In the genomic region with DNA sequence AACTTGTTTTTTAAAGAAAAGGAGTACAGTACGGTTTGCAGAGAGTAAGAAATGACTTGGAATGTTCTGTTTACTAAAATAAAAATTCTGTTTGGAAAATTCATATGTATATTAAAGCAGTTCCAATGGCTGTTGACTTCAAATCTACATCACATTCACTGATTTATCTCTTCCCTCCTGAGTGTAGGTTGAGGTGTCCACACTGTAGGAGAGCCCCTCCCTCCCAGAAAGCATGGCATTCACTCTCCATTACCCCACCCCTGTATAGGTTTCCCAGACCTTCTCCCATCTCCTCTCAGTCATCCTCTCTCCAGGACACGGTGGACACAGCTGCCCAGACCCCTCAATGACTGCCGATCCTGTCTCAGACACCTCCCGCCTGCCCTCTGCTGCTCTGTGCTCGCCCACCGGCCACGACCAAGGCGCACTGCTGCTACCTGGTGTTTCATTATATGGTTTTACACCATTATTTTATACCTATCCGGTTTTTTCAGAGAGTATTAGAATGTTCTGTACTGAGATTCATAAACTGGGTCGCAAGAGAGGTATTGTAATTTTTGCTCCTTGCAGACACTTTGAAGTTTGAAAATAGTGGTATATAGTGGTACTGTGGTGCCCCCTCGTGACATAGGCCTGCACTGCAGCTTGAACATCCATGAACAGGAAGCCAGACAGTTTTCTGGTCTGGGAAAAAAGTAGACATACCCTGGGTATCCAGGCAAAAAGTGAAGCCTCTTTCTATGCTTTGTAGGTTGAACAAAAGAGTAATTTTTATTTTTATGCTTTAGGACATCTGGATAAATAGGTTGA, we compare ENCODE assay signal across 9 cellular contexts. TPM values are rescaled to one million over a fixed set of nuclear protein-coding genes. Genes with fewer than 3 reads are reported as not detected.
DNase-seq lines count a peak whose midpoint lies in the region; ATAC-seq and TF ChIP-seq lines count a peak whose summit lies in the region.
"Had no signal": no experiment of that assay in that cellular context is flagged by ENCODE, and none has a peak within 500 bp of the region (broad histone marks: within the 10 kb centered on the region; RNA-seq: fewer than 3 reads in every experiment).

No MANE protein-coding gene starts in this region.

- no peaks in the 10 kb centered on the region for H4K20me1 ChIP-seq in BLaER1 treated with 17β-estradiol and CSF1 and Interleukin-3, amounts not matched to agents 10 nM and 100 nM

- H3K4me3 ChIP-seq in BLaER1 treated with 17β-estradiol and CSF1 and Interleukin-3, amounts not matched to agents 10 nM and 100 nM, result peak overlapping the region in 5 of 10 experiments; percentile 33 to 39 (median 34); a peak in 8 of 20 replicates
- H3K4me3 ChIP-seq in Jurkat, Clone E6-1 (ENCODE audit: low read length), result no peak overlapping the region
- H3K4me3 ChIP-seq in right atrium auricular region, result no peak overlapping the region
- H3K4me3 ChIP-seq in gastrocnemius medialis, result no peak overlapping the region
- H3K4me3 ChIP-seq: SK-N-MC had no signal

- no peaks in the 10 kb centered on the region for H3K4me1 ChIP-seq in BLaER1 treated with 17β-estradiol and CSF1 and Interleukin-3, amounts not matched to agents 10 nM and 100 nM
- H3K4me1 ChIP-seq in right atrium auricular region, result no peaks in the 10 kb centered on the region
- H3K4me1 ChIP-seq in gastrocnemius medialis, result no peaks in the 10 kb centered on the region

- ATAC-seq in GM19025 (IDR thresholded peaks at IDR 0.05; ENCODE audit: low read depth, unreplicated experiment), result peak; percentile 53
- no peak for ATAC-seq in gastrocnemius medialis

- DNase-seq in Jurkat, Clone E6-1 (ENCODE audit: low read depth, low spot score), result peak; percentile 24
- DNase-seq in T follicular helper cell (ENCODE audit: low read depth) (peak; percentile 41), amniotic epithelial cell (ENCODE audit: low read depth) (peak; percentile 29), right atrium auricular region (ENCODE audit: low spot score) (peak; percentile 75), gastrocnemius medialis (no peak), cortex of kidney (lab: John Stamatoyannopoulos, UW) (no peak)

- H3K27me3 ChIP-seq in BLaER1 treated with 17β-estradiol and CSF1 and Interleukin-3, amounts not matched to agents 10 nM and 100 nM, result peaks cover 0 to 14% (median 6%) of the 10 kb centered on the region in 11 experiments; a peak in 8 of 22 replicates
- H3K27me3 ChIP-seq in right atrium auricular region (no peaks in the 10 kb centered on the region), gastrocnemius medialis (peaks cover 0 to 6% (median 4%) of the 10 kb centered on the region in 3 donors)

- peak overlapping the region in 10 of 11 experiments; percentile 19 to 70 (median 44); a peak in 14 of 22 replicates for H3K4me2 ChIP-seq in BLaER1 treated with 17β-estradiol and CSF1 and Interleukin-3, amounts not matched to agents 10 nM and 100 nM

- no peak overlapping the region for H3K27ac ChIP-seq in BLaER1 treated with 17β-estradiol and CSF1 and Interleukin-3, amounts not matched to agents 10 nM and 100 nM
- H3K27ac ChIP-seq in right atrium auricular region (no peak overlapping the region), gastrocnemius medialis (no peak overlapping the region)
- H3K27ac ChIP-seq: SK-N-MC had no signal

- in situ Hi-C loops in gastrocnemius medialis (cut with MboI; ENCODE audit: low sequenced_read_pairs in 4 of 4), result loop anchor here in 1 of 4 donors (10.0 kb wide), 1 partner anchor 231 kb away; no protein-coding TSS in a partner anchor

- TF ChIP-seq POLR2A in gastrocnemius medialis (IDR thresholded peaks at IDR 0.05), result no peak

- H3K9ac ChIP-seq in BLaER1 treated with 17β-estradiol and CSF1 and Interleukin-3, amounts not matched to agents 10 nM and 100 nM, result peak overlapping the region in 1 of 11 experiments; percentile 27; a peak in 1 of 22 replicates

- H3K36me3 ChIP-seq in BLaER1 treated with 17β-estradiol and CSF1 and Interleukin-3, amounts not matched to agents 10 nM and 100 nM, result no peaks in the 10 kb centered on the region
- H3K36me3 ChIP-seq in right atrium auricular region (no peaks in the 10 kb centered on the region), gastrocnemius medialis (no peaks in the 10 kb centered on the region)

- TF ChIP-seq CTCF in right atrium auricular region (IDR thresholded peaks at IDR 0.05), result peak; percentile 51 to 82
- peak in 4 of 5 experiments; percentile 18 to 56 (median 35) for TF ChIP-seq CTCF in gastrocnemius medialis (IDR thresholded peaks at IDR 0.05 in 4 of 5, conservative IDR thresholded peaks at IDR 0.05 in 1 of 5)

- H3K9me3 ChIP-seq in BLaER1 treated with 17β-estradiol and CSF1 and Interleukin-3, amounts not matched to agents 10 nM and 100 nM (replicated peaks in 1 of 11), result no peaks in the 10 kb centered on the region
- H3K9me3 ChIP-seq in right atrium auricular region, result no peaks in the 10 kb centered on the region
- H3K9me3 ChIP-seq in gastrocnemius medialis, result no peaks in the 10 kb centered on the region

- intact Hi-C loops in gastrocnemius medialis (cut with DNase I; ENCODE audit: low total_unique reads), result loop anchor here (5.0 kb wide), 1 partner anchor 224 kb away; no protein-coding TSS in a partner anchor

RNA-seq across cellular contexts. Expression of a gene that starts 38.8 kb away (rescaled TPM):
- polyA plus RNA-seq in Jurkat, Clone E6-1 (2012; ENCODE audit: insufficient read depth, insufficient read length), result 18.9 TPM
- total RNA-seq in right atrium auricular region (10 to 100 TPM; 72.2 to 74.9 TPM), gastrocnemius medialis (1 to 10 TPM in 3 of 4 donors, under 1 TPM in 1; 0.36 to 6.6 (median 5.0) TPM)

Comparison
In these comparisons a context has a peak if more than half of its experiments do, and no peak if none do; other contexts are left out.
1. DNase-seq: peak in Jurkat, Clone E6-1 (single experiment), T follicular helper cell (single experiment), amniotic epithelial cell (single experiment) and right atrium auricular region (single experiment); none in gastrocnemius medialis (0 of 2) and cortex of kidney (single experiment).
2. RNA of a gene that starts 38.8 kb away (total RNA-seq): 72.2 to 74.9 TPM in right atrium auricular region; 0.36 to 6.6 TPM in gastrocnemius medialis; every median in the first group is over 4 times any median in the second.